1 cellular context compared by ENCODE assay signal in the genomic region with DNA sequence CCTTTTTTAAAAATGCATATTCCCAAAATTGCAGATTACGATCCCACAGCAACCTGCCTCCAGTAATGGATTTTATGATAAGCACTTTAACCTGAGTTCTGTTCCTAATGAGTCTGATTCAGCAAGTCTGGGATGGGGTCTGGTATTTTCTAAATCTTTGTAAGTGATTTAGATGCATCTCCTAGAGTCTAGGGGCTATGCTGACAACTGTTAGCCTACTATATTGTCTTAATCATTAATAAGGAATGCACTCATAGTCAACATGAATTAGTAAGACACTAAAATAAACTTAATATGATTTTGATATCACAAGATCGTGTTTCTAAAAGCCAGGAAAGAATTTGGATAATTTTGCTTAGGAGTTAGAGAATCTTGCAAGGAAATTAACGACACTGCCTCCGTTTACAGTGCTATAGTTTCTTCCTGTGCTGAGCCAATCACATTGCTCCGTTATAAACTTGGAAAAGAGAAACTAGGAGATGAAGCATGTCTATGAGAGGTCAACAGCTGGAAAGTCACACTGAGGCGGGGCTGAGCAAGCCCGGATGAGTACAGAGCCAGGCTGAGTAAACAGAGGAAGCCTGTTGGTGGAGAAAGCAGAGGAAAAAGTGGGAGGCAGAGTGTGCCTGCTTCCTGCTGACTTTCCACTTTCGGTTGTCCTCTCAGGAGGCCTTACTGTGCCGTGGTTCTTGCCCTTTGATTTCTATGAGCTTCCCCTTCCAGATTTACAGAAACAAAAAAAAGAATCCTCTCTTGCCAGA.
A peak's percentile ranks its signal among the peaks of the same experiment; 100 is the strongest.
TF ChIP-seq lines count a peak whose summit lies in the region.

No MANE protein-coding gene starts in this region.

TF ChIP-seq in IMR-90, 13 proteins besides CTCF, POLR2A, EP300 and RAD21:
- TF ChIP-seq CEBPB (IDR thresholded peaks at IDR 0.05; ENCODE audit: low read depth, low read length) (peak; percentile 36; the same call in 1 of the 2 replicates), MAZ (IDR thresholded peaks at IDR 0.05; ENCODE audit: borderline replicate concordance, low read depth, low read length) (peak; percentile 64; the same call in 1 of the 2 replicates), MAFK (IDR thresholded peaks at IDR 0.05; ENCODE audit: low read depth, low read length) (peak; percentile 59), RCOR1 (IDR thresholded peaks at IDR 0.05; ENCODE audit: insufficient replicate concordance, low read length) (peak; percentile 62), CHD1 (IDR thresholded peaks at IDR 0.05; ENCODE audit: low read depth, low read length) (no peak), MXI1 (IDR thresholded peaks at IDR 0.05; ENCODE audit: borderline replicate concordance, low read depth, low read length) (peak; percentile 70), BHLHE40 (IDR thresholded peaks at IDR 0.05; ENCODE audit: low read depth, low read length) (peak; percentile 39; the same call in 1 of the 2 replicates), RFX5 (IDR thresholded peaks at IDR 0.05; ENCODE audit: low read depth, low read length) (no peak)
